In genomic region chr12:3045989-3046388, GRCh38 we compare ENCODE assay signal across 18 cellular contexts. TPM values are rescaled to one million over a fixed set of nuclear protein-coding genes. Genes with fewer than 3 reads are reported as not detected.
DNase-seq lines count a peak whose midpoint lies in the region; ATAC-seq and TF ChIP-seq lines count a peak whose summit lies in the region.
"Had no signal": no experiment of that assay in that cellular context is flagged by ENCODE, and none has a peak within 500 bp of the region (broad histone marks: within the 10 kb centered on the region; RNA-seq: fewer than 3 reads in every experiment).

No MANE protein-coding gene starts in this region.

- H3K27me3 ChIP-seq in parathyroid adenoma (ENCODE audit: control insufficient read depth, insufficient read depth, low read length) (no peaks in the 10 kb centered on the region), spleen (replicated peaks in 1 of 7) (peaks cover 0 to 25% (median 0%) of the 10 kb centered on the region in 7 donors)
- H3K27me3 ChIP-seq: SJCRH30 had no signal

- no peaks in the 10 kb centered on the region for H3K79me2 ChIP-seq in parathyroid adenoma

- H3K27ac ChIP-seq in parathyroid adenoma (no peak overlapping the region), spleen (no peak overlapping the region)
- H3K27ac ChIP-seq: HL-60, SJCRH30 had no signal

- intact Hi-C loops in left ventricle myocardium superior (cut with micrococcal nuclease) (no loop called here), spleen (cut with DNase I; ENCODE audit: low total_unique reads) (no loop called here)

- WGBS in spleen, 5 donors = 73 to 83% (median 77%) methylated on average over 6 to 7 of the region's 7 CpGs

- ATAC-seq in left ventricle myocardium superior = peak; percentile 44

- H3K4me1 ChIP-seq in parathyroid adenoma (peaks cover 19% of the 10 kb centered on the region), spleen (peaks cover 12 to 33% (median 24%) of the 10 kb centered on the region in 6 donors)
- H3K4me1 ChIP-seq: Caco-2, HAP-1 had no signal

- no peak overlapping the region for H3K9ac ChIP-seq in parathyroid adenoma

- H3K9me3 ChIP-seq in parathyroid adenoma (ENCODE audit: control insufficient read depth, low read length) = no peaks in the 10 kb centered on the region
- no peaks in the 10 kb centered on the region for H3K9me3 ChIP-seq in spleen
- H3K9me3 ChIP-seq: Caco-2, HAP-1, SJCRH30 had no signal

- H3K4me3 ChIP-seq in parathyroid adenoma (ENCODE audit: low read depth, low read length) (no peak overlapping the region), spleen (no peak overlapping the region)
- H3K4me3 ChIP-seq: HAP-1, SJCRH30 had no signal

- peak overlapping the region; percentile 49 for H2AFZ ChIP-seq in parathyroid adenoma

- no peak overlapping the region for H3K4me2 ChIP-seq in parathyroid adenoma (ENCODE audit: low read length)

- TF ChIP-seq CTCF in parathyroid adenoma (IDR thresholded peaks at IDR 0.05) (no peak), spleen (IDR thresholded peaks at IDR 0.05 in 8 of 11, conservative IDR thresholded peaks at IDR 0.05 in 3 of 11) (no peak)

- H3K36me3 ChIP-seq in parathyroid adenoma (ENCODE audit: control insufficient read depth, insufficient read depth, low read length) (no peaks in the 10 kb centered on the region), spleen (peaks cover 0 to 1% (median 0%) of the 10 kb centered on the region in 6 donors)

- peak; percentile 22 for DNase-seq in activated effector memory CD4-positive, alpha-beta T cell treated with anti-CD3 and anti-CD28 coated beads, Interleukin-2, amount 50 U/mL, for 16 hours
- no peak for DNase-seq in activated effector memory CD4-positive, alpha-beta T cell treated with Interleukin-2 at 50 U/mL for 16 hours
- DNase-seq in left ventricle myocardium superior = peak; percentile 60
- DNase-seq in spleen = peak; percentile 33
- DNase-seq in SIG-M5 treated with dmso at 0.1 percent for 504 hours (lab: John Stamatoyannopoulos, UW; ENCODE audit: unreplicated experiment) = no peak
- no peak for DNase-seq in inferior parietal cortex (ENCODE audit: extremely low spot score)
- no peak for DNase-seq in NCI-H1105 treated with DMSO at 0.1 percent for 48 hours (lab: John Stamatoyannopoulos, UW)
- DNase-seq: 8988T; Caco-2; CD4-positive, alpha-beta T cell; NCI-H1436 treated with DMSO at 0.1 percent for 48 hours; NCI-H2029; NCI-H2171 treated with DMSO at 0.1 percent for 48 hours; NCI-H446 treated with DMSO at 0.1 percent for 48 hours; SJCRH30 had no signal

- TF ChIP-seq POLR2A in spleen (IDR thresholded peaks at IDR 0.05) = no peak

RNA-seq across cellular contexts. Expression of gene TSPAN9, which starts 31.2 kb away (rescaled TPM):
- total RNA-seq in left ventricle myocardium superior (159 TPM), spleen (10 to 100 TPM; 22.7 to 51.1 (median 37.0) TPM)
- polyA plus RNA-seq in spleen = 10 to 100 TPM in 1 of 3 donors, 1 to 10 TPM in 2; 3.6 to 13.5 (median 4.7) TPM

Comparison
In these comparisons a context has a peak if more than half of its experiments do, and no peak if none do; other contexts are left out.
1. DNase-seq: peak in activated effector memory CD4-positive, alpha-beta T cell treated with anti-CD3 and anti-CD28 coated beads, Interleukin-2, amount 50 U/mL, for 16 hours (single experiment), left ventricle myocardium superior (single experiment) and spleen (single experiment); none in activated effector memory CD4-positive, alpha-beta T cell treated with Interleukin-2 at 50 U/mL for 16 hours (single experiment), SIG-M5 treated with dmso at 0.1 percent for 504 hours (single experiment), inferior parietal cortex (single experiment) and NCI-H1105 treated with DMSO at 0.1 percent for 48 hours (single experiment).